ENCODE assay signal across 11 cellular contexts in the genomic region with DNA sequence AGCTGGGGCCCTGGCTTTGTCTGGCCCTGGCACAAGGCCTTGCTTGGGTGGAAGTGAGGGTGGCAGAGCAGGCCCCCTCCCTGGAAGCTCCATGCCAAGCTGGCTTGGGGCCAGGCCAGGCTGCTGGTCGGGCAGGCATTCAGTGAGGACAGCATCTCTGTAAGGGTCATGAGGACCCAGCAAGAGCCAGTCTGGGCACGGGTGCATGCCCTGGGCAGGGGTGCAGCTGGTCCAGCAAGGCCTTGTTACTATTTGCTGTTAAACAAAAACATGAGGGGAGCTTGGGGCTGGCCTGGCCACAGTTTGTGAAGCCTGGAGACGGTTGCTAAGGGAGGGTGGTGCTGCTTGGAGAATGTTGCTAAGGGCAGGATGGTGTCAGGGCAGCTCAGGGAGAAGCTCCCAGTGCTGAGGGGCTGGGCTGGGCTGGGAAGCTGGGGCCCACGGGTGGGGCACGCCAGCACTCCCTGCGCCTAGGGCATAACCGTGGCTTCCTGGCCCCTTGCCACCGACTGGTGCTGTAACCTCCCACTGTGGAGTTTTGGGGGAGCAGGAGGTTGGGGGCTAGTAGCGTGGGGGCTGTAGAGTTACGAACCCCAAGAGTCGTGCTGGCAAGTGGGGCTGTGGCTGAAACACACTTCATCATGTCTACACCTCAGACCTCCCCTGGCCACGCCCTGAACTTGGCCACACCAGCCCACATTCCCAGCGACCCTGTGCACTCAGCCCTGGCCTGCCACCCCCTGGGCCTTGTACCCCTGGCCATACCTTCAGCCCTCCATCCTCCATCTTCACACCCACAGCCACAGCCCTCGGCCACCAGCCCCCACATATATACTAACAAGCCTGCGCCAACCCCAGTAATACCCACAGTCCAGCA. TPM values are rescaled to one million over a fixed set of nuclear protein-coding genes. Genes with fewer than 3 reads are reported as not detected.
DNase-seq lines count a peak whose midpoint lies in the region; ATAC-seq lines count a peak whose summit lies in the region.
"Had no signal": no experiment of that assay in that cellular context is flagged by ENCODE, and none has a peak within 500 bp of the region (broad histone marks: within the 10 kb centered on the region; RNA-seq: fewer than 3 reads in every experiment).

No MANE protein-coding gene starts in this region.

- peaks cover 8% of the 10 kb centered on the region for H3K36me3 Mint-ChIP-seq in T-helper 17 cell (ENCODE audit: low read depth)
- H3K36me3 Mint-ChIP-seq: activated CD4-positive, alpha-beta memory T cell treated with anti-CD3 and anti-CD28 coated beads for 36 hours had no signal

- H3K27me3 Mint-ChIP-seq in T-helper 17 cell = peaks cover 22% of the 10 kb centered on the region

- peak overlapping the region; percentile 33 for H3K4me3 Mint-ChIP-seq in T-helper 17 cell
- H3K4me3 Mint-ChIP-seq: activated CD4-positive, alpha-beta memory T cell treated with anti-CD3 and anti-CD28 coated beads for 36 hours had no signal

- no peaks in the 10 kb centered on the region for H3K9me3 ChIP-seq in T-helper 17 cell (ENCODE audit: control insufficient read depth, low read length, poor library complexity, severe bottlenecking)
- H3K9me3 ChIP-seq: body of pancreas had no signal

- no peak for ATAC-seq in T-helper 17 cell
- no peak for ATAC-seq in GM21381 (IDR thresholded peaks at IDR 0.05; ENCODE audit: unreplicated experiment)
- ATAC-seq: body of pancreas had no signal

- H3K4me1 Mint-ChIP-seq in T-helper 17 cell = peaks cover 11% of the 10 kb centered on the region

- H3K27ac Mint-ChIP-seq in T-helper 17 cell = no peak overlapping the region
- H3K27ac Mint-ChIP-seq: activated CD4-positive, alpha-beta memory T cell treated with anti-CD3 and anti-CD28 coated beads for 36 hours had no signal

- peak overlapping the region in 2 of 7 experiments; percentile 28 to 44 for H3K4me3 ChIP-seq in skin epidermis
- H3K4me3 ChIP-seq: body of pancreas had no signal

- peak; percentile 24 for DNase-seq in NCI-H1105 treated with DMSO at 0.1 percent for 48 hours (lab: John Stamatoyannopoulos, UW)
- no peak for DNase-seq in NCI-H1105 (lab: John Stamatoyannopoulos, UW)
- no peak for DNase-seq in T-helper 17 cell
- peak in 50 of 51 donors; percentile 54 to 98 (median 90) for DNase-seq in hypothalamus (lab: John Stamatoyannopoulos, UW)
- DNase-seq in DMS79 treated with DMSO at 0.1 percent for 48 hours (lab: John Stamatoyannopoulos, UW) = no peak
- no peak for DNase-seq in amniotic stem cell (lab: John Stamatoyannopoulos, UW)
- DNase-seq: activated CD4-positive, alpha-beta memory T cell treated with anti-CD3 and anti-CD28 coated beads for 36 hours; GOT3 had no signal

- peak overlapping the region in 11 of 21 experiments; percentile 1 to 88 (median 64) for H3K27ac ChIP-seq in skin epidermis

RNA-seq across cellular contexts. Expression of gene TPPP3, which starts 1.6 kb away (rescaled TPM):
- under 1 TPM; 0.29 to 0.70 TPM for total RNA-seq in T-helper 17 cell
- total RNA-seq: activated CD4-positive, alpha-beta memory T cell treated with anti-CD3 and anti-CD28 coated beads for 36 hours had no signal

RNA-seq across cellular contexts. Expression of gene ZDHHC1, which starts 24.6 kb away (rescaled TPM):
- total RNA-seq in T-helper 17 cell = under 1 TPM in 1 of 2 donors, not detected in 1; 0.35 TPM

RNA-seq across cellular contexts. Expression of gene HSD11B2, which starts 39.3 kb away (rescaled TPM):
- total RNA-seq in T-helper 17 cell = not detected

Comparison
In these comparisons a context has a peak if more than half of its experiments do, and no peak if none do; other contexts are left out.
1. DNase-seq: peak in NCI-H1105 treated with DMSO at 0.1 percent for 48 hours (single experiment) and hypothalamus (50 of 51); none in NCI-H1105 (single experiment), T-helper 17 cell (0 of 3), DMS79 treated with DMSO at 0.1 percent for 48 hours (single experiment) and amniotic stem cell (single experiment).